Comparison of ENCODE assay signal across 8 cellular contexts in genomic region chr17:31936615-31937609, GRCh38. TPM values are rescaled to one million over a fixed set of nuclear protein-coding genes. Genes with fewer than 3 reads are reported as not detected.
DNase-seq lines count a peak whose midpoint lies in the region; TF ChIP-seq lines count a peak whose summit lies in the region.
"Not testable (repeated sequence)": the region's sequence is repeated elsewhere in the genome, so short reads cannot be mapped to it uniquely, and the experiment has no call there.

Gene SUZ12, plus strand, starts transcription at chr17:31937007. Its CDS starts 240 bp downstream, at chr17:31937247.

- H3K4me3 ChIP-seq in MM.1S (ENCODE audit: low read length) (peak within 1 kb of the TSS; percentile 76), fibroblast of the aortic adventitia (ENCODE audit: low read depth, low read length) (peak within 1 kb of the TSS; percentile 75)

- H3K36me3 ChIP-seq in MM.1S (replicated peaks; ENCODE audit: insufficient read depth, low read length) = not testable (repeated sequence)

- H3K27ac ChIP-seq in H9 (ENCODE audit: insufficient read length, low read depth, low read length) = peak within 1 kb of the TSS; percentile 75
- H3K27ac ChIP-seq in MM.1S (ENCODE audit: low read length) = peak within 1 kb of the TSS; percentile 51; the same call in 1 of the 2 replicates

- H2BK20ac ChIP-seq in H9 (ENCODE audit: low read depth, low read length, poor library complexity, severe bottlenecking) = not testable (repeated sequence)

- not testable (repeated sequence) for H3K79me1 ChIP-seq in H9 (ENCODE audit: insufficient read depth, low read depth, low read length, poor library complexity, severe bottlenecking)

- not testable (repeated sequence) for H3K4me1 ChIP-seq in H9 (ENCODE audit: insufficient read depth, low read length); MM.1S (ENCODE audit: low read length)

- H3K79me2 ChIP-seq in H9 (ENCODE audit: insufficient read depth, low read length) = not testable (repeated sequence)
- H3K79me2 ChIP-seq in MM.1S (ENCODE audit: low read length) = peaks cover 45% of the 10 kb centered on the region

- H3K27ac Mint-ChIP-seq in H9 = peak within 1 kb of the TSS; percentile 80 to 92 (median 92); a peak in 5 of 7 replicates
- H3K27ac Mint-ChIP-seq in activated T-helper 2 cell treated with anti-CD3 and anti-CD28 coated beads, Interferon-gamma antibody, Interleukin-2, Interleukin-4, amounts not matched to agents 10 μg/mL and 5 μg/mL and 100 μg/mL, durations not matched to agents 14 hours and 24 hours and 36 hours = peak within 1 kb of the TSS; percentile 77
- H3K27ac Mint-ChIP-seq in nephron = peak within 1 kb of the TSS; percentile 67 to 91 (median 90)

- TF ChIP-seq CTCF in H9 (conservative IDR thresholded peaks at IDR 0.05); MM.1S (IDR thresholded peaks at IDR 0.05; ENCODE audit: low read length); fibroblast of the aortic adventitia (IDR thresholded peaks at IDR 0.05; ENCODE audit: insufficient read depth, low read length); nephron (IDR thresholded peaks at IDR 0.05; ENCODE audit: unreplicated experiment in 3 of 3): not testable (repeated sequence)

- not testable (repeated sequence) for H3K9me2 ChIP-seq in MM.1S (replicated peaks; ENCODE audit: insufficient read depth, low read length)

- H3K4me1 Mint-ChIP-seq in H9 (peaks cover 9 to 11% of the 10 kb centered on the region in 2 experiments), nephron (peaks cover 12% of the 10 kb centered on the region)
- H3K4me1 Mint-ChIP-seq in activated T-helper 2 cell treated with anti-CD3 and anti-CD28 coated beads, Interferon-gamma antibody, Interleukin-2, Interleukin-4, amounts not matched to agents 10 μg/mL and 5 μg/mL and 100 μg/mL, durations not matched to agents 14 hours and 24 hours and 36 hours (ENCODE audit: low read depth) = peaks cover 14% of the 10 kb centered on the region

- intact Hi-C loops in activated T-helper 2 cell treated with anti-CD3 and anti-CD28 coated beads, Interferon-gamma antibody, Interleukin-2, Interleukin-4, amounts not matched to agents 10 μg/mL and 5 μg/mL and 100 μg/mL, durations not matched to agents 14 hours and 24 hours and 36 hours (cut with micrococcal nuclease) = loop anchor here (2.0 kb wide), 1 partner anchor 36 kb away; the partner anchor contains the start of gene UTP6

- H4K5ac ChIP-seq in H9 (ENCODE audit: insufficient read length, low read depth, low read length) = not testable (repeated sequence)

- not testable (repeated sequence) for H3K9me3 Mint-ChIP-seq in H9; activated T-helper 2 cell treated with anti-CD3 and anti-CD28 coated beads, Interferon-gamma antibody, Interleukin-2, Interleukin-4, amounts not matched to agents 10 μg/mL and 5 μg/mL and 100 μg/mL, durations not matched to agents 14 hours and 24 hours and 36 hours; nephron

- H4K20me1 ChIP-seq in H9 (ENCODE audit: control insufficient read depth, insufficient read depth, insufficient read length); MM.1S (ENCODE audit: insufficient read depth, low read length): not testable (repeated sequence)

- not testable (repeated sequence) for H3T11ph ChIP-seq in H9 (ENCODE audit: low read length)

- H3K56ac ChIP-seq in H9 (ENCODE audit: insufficient read length, low read depth, low read length) = not testable (repeated sequence)

- not testable (repeated sequence) for H3F3A ChIP-seq in MM.1S (ENCODE audit: insufficient read depth, low read length)

- not testable (repeated sequence) for H2BK12ac ChIP-seq in H9 (ENCODE audit: insufficient read length, low read depth, low read length)

- peak within 1 kb of the TSS; percentile 92 for H3K18ac ChIP-seq in H9 (ENCODE audit: insufficient read length, low read depth, low read length)

- H3K4me3 Mint-ChIP-seq in H9 = peak within 1 kb of the TSS; percentile 81 to 90
- H3K4me3 Mint-ChIP-seq in activated T-helper 2 cell treated with anti-CD3 and anti-CD28 coated beads, Interferon-gamma antibody, Interleukin-2, Interleukin-4, amounts not matched to agents 10 μg/mL and 5 μg/mL and 100 μg/mL, durations not matched to agents 14 hours and 24 hours and 36 hours (ENCODE audit: low read depth) = peak within 1 kb of the TSS; percentile 85
- peak within 1 kb of the TSS; percentile 88 to 91 (median 89) for H3K4me3 Mint-ChIP-seq in nephron

- H2AFZ ChIP-seq in H9 (ENCODE audit: low read length) = peak within 1 kb of the TSS; percentile 85
- peak within 1 kb of the TSS; percentile 72; the same call in 1 of the 2 replicates for H2AFZ ChIP-seq in MM.1S (ENCODE audit: low read length)

- H3K27me3 Mint-ChIP-seq in H9 (ENCODE audit: low read depth); activated T-helper 2 cell treated with anti-CD3 and anti-CD28 coated beads, Interferon-gamma antibody, Interleukin-2, Interleukin-4, amounts not matched to agents 10 μg/mL and 5 μg/mL and 100 μg/mL, durations not matched to agents 14 hours and 24 hours and 36 hours (ENCODE audit: low read depth); nephron (ENCODE audit: low read depth): not testable (repeated sequence)

- H3K9me3 ChIP-seq in H9 (ENCODE audit: control insufficient read depth, low read depth, low read length); MM.1S (replicated peaks; ENCODE audit: insufficient read depth, low read length): not testable (repeated sequence)

- peak within 1 kb of the TSS; percentile 83 for H2BK5ac ChIP-seq in H9 (ENCODE audit: insufficient read length, low read length)

- H3K23me2 ChIP-seq in H9 (ENCODE audit: insufficient read length, low read depth, low read length, poor library complexity, severe bottlenecking) = not testable (repeated sequence)

- H4K91ac ChIP-seq in H9 (ENCODE audit: insufficient read length, low read depth, low read length) = not testable (repeated sequence)

- H3K9ac ChIP-seq in H9 (ENCODE audit: extremely low read depth, insufficient read length, low read length) (peak within 1 kb of the TSS; percentile 96), MM.1S (ENCODE audit: low read length) (peak within 1 kb of the TSS; percentile 77)

- H3K4me2 ChIP-seq in H9 (ENCODE audit: insufficient read depth, insufficient read length, low read length) (peak within 1 kb of the TSS; percentile 86), MM.1S (ENCODE audit: low read depth, low read length) (peak within 1 kb of the TSS; percentile 56)

- not testable (repeated sequence) for H2BK15ac ChIP-seq in H9 (ENCODE audit: low read depth, low read length)

- H4K8ac ChIP-seq in H9 (replicated peaks; ENCODE audit: insufficient read length, low read depth, low read length) = not testable (repeated sequence)

- H2AK5ac ChIP-seq in H9 (ENCODE audit: insufficient read length, low read length) = not testable (repeated sequence)

- DNase-seq in ELR (ENCODE audit: low read depth) (peak; percentile 80), H9 (peak; percentile 88), MM.1S (peak; percentile 87), SHP77 treated with DMSO at 0.1 percent for 48 hours (lab: John Stamatoyannopoulos, UW) (peak; percentile 68), fibroblast of the aortic adventitia (ENCODE audit: low read depth) (peak; percentile 88)
- peak; percentile 92 for DNase-seq in activated T-helper 2 cell treated with anti-CD3 and anti-CD28 coated beads, Interferon-gamma antibody, Interleukin-2, Interleukin-4, amounts not matched to agents 10 μg/mL and 5 μg/mL and 100 μg/mL, durations not matched to agents 14 hours and 24 hours and 36 hours (ENCODE audit: low spot score)
- peak; percentile 71 to 86 (median 81) for DNase-seq in stimulated activated naive CD4-positive, alpha-beta T cell (lab: John Stamatoyannopoulos, UW)

- WGBS in H9 (ENCODE audit: extremely low coverage, insufficient read length, low lambda C conversion rate) = no CpG with 5 or more reads among the region's 93 CpGs

- H3K27me3 ChIP-seq in H9 (ENCODE audit: insufficient read depth, low read length); MM.1S (replicated peaks; ENCODE audit: insufficient read depth, low read length): not testable (repeated sequence)

- not testable (repeated sequence) for H3K4ac ChIP-seq in H9 (ENCODE audit: low read depth, low read length)

- not testable (repeated sequence) for H3K23ac ChIP-seq in H9 (ENCODE audit: insufficient read length, low read depth, low read length)

- peaks cover 7 to 25% (median 20%) of the 10 kb centered on the region in 3 experiments; a peak in 6 of 7 replicates for H3K36me3 Mint-ChIP-seq in H9 (ENCODE audit: insufficient read depth in 1 of 3, low read depth in 3 of 3)
- peaks cover 31% of the 10 kb centered on the region for H3K36me3 Mint-ChIP-seq in activated T-helper 2 cell treated with anti-CD3 and anti-CD28 coated beads, Interferon-gamma antibody, Interleukin-2, Interleukin-4, amounts not matched to agents 10 μg/mL and 5 μg/mL and 100 μg/mL, durations not matched to agents 14 hours and 24 hours and 36 hours (ENCODE audit: low read depth)
- H3K36me3 Mint-ChIP-seq in nephron (ENCODE audit: low read depth) = not testable (repeated sequence)

- H2BK120ac ChIP-seq in H9 (ENCODE audit: low read depth, low read length, poor library complexity, severe bottlenecking) = peak within 1 kb of the TSS; percentile 92

- H3K14ac ChIP-seq in H9 (ENCODE audit: insufficient read depth, low read length) = peak within 1 kb of the TSS; percentile 95

RNA-seq across cellular contexts. Expression of gene SUZ12, which starts in this region (rescaled TPM):
- total RNA-seq in H9 (2021) (38.5 and 39.5 TPM in 2 replicates), fibroblast of the aortic adventitia (ENCODE audit: low replicate concordance) (16.2 and 36.2 TPM in 2 replicates)
- 69.5 and 70.4 TPM in 2 replicates for total RNA-seq in activated T-helper 2 cell treated with anti-CD3 and anti-CD28 coated beads, Interferon-gamma antibody, Interleukin-2, Interleukin-4, amounts not matched to agents 10 μg/mL and 5 μg/mL and 100 μg/mL, durations not matched to agents 14 hours and 24 hours and 36 hours

Comparison
In these comparisons a context has a peak if more than half of its experiments do, and no peak if none do; other contexts are left out.
1. Peak in every context shown above with its lines: DNase-seq, H3K4me3 ChIP-seq and H3K27ac ChIP-seq.